9 cellular contexts compared by ENCODE assay signal in the genomic region with DNA sequence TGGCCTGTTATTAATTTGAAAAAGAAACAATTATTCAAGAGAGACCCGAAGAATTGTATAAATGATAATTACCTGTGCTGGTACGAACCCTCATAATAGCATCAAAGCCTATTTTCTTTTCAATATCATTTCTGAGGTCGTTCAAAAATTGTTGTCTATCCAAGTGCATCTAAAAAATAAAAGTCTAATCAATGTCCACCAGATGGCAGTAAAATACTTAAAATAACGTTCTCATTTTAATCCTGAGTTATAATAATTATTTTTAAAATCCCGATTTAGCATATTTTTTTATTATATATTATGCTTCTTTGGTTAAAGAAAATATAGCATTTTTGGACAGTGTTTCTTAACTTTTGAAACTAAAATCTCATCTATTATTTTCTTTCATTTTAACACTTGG. TPM values are rescaled to one million over a fixed set of nuclear protein-coding genes. Genes with fewer than 3 reads are reported as not detected.
DNase-seq lines count a peak whose midpoint lies in the region; FAIRE-seq and TF ChIP-seq lines count a peak whose summit lies in the region.
"Had no signal": no experiment of that assay in that cellular context is flagged by ENCODE, and none has a peak within 500 bp of the region (broad histone marks: within the 10 kb centered on the region; RNA-seq: fewer than 3 reads in every experiment).

No MANE protein-coding gene starts in this region.

- H3K27ac Mint-ChIP-seq in MCF 10A (ENCODE audit: low read depth, unreplicated experiment): no peak overlapping the region

- H3K4me3 Mint-ChIP-seq in MCF 10A (ENCODE audit: unreplicated experiment): no peak overlapping the region

- 40 to 45% methylated on average over 5 of the region's 5 CpGs for WGBS in testis, 2 donors

- DNase-seq in BJ (ENCODE audit: low read depth) (no peak), Kasumi-1 (lab: John Stamatoyannopoulos, UW) (peak; percentile 34 to 51), MCF 10A (ENCODE audit: unreplicated experiment) (peak; percentile 23), midbrain (lab: John Stamatoyannopoulos, UW) (peak; percentile 22), T-helper 9 cell (no peak), GM03348 (ENCODE audit: low spot score) (no peak), testis (no peak), GM12892 (ENCODE audit: insufficient read length) (no peak)

- H3K9me3 ChIP-seq in testis: no peaks in the 10 kb centered on the region

- CTCF ChIA-PET in BJ (lab: Yijun Ruan, JAX): interaction anchor here (0.8 to 2.3 kb wide), 6 partner anchors 8 to 229 kb away, joined by 3 to 11 read pairs (median 5); no protein-coding TSS in a partner anchor
- CTCF ChIA-PET in MCF 10A (lab: Yijun Ruan, JAX): interaction anchor here (0.7 to 4.0 kb wide), 20 partner anchors 11 to 241 kb away, joined by 3 to 45 read pairs (median 4); a partner anchor contains a TSS

- peaks cover 81% of the 10 kb centered on the region for H3K36me3 Mint-ChIP-seq in MCF 10A (ENCODE audit: insufficient read depth, unreplicated experiment)

- peak overlapping the region in 1 of 2 donors; percentile 32 for H3K27ac ChIP-seq in testis

- no peak overlapping the region for H3K4me3 ChIP-seq in BJ (ENCODE audit: low read depth, low read length)
- no peak overlapping the region for H3K4me3 ChIP-seq in testis
- H3K4me3 ChIP-seq: skin epidermis had no signal

- no TSS peak for BruUV-seq in MCF 10A (replicated peaks; lab: Mats Ljungman, UMichigan)

- no peaks in the 10 kb centered on the region for H3K27me3 Mint-ChIP-seq in MCF 10A (ENCODE audit: insufficient read depth, unreplicated experiment)

- H3K36me3 ChIP-seq in BJ (ENCODE audit: control insufficient read depth, insufficient read depth, low read length): peaks cover 10% of the 10 kb centered on the region
- no peaks in the 10 kb centered on the region for H3K36me3 ChIP-seq in testis (ENCODE audit: low read depth, missing control alignments)

- H3K27me3 ChIP-seq in BJ (ENCODE audit: control insufficient read depth, insufficient read depth, low read length) (no peaks in the 10 kb centered on the region), testis (no peaks in the 10 kb centered on the region)

- no peaks in the 10 kb centered on the region for H3K4me1 Mint-ChIP-seq in MCF 10A (ENCODE audit: insufficient read depth, unreplicated experiment)

- FAIRE-seq in GM12892 (lab: Jason Lieb, UNC): no peak

- peak; percentile 25; the same call in 1 of the 2 replicates for TF ChIP-seq CTCF in BJ (IDR thresholded peaks at IDR 0.05; ENCODE audit: insufficient read depth, low read depth, low read length)
- peak; percentile 19 for TF ChIP-seq CTCF in MCF 10A (IDR thresholded peaks at IDR 0.05; ENCODE audit: unreplicated experiment)
- peak in 1 of 3 experiments; percentile 62 for TF ChIP-seq CTCF in testis (IDR thresholded peaks at IDR 0.05)

- peaks cover 19% of the 10 kb centered on the region for H3K4me1 ChIP-seq in testis

- POLR2A ChIA-PET in BJ (lab: Charles Lee) (no interaction called here), MCF 10A (lab: Yijun Ruan, JAX) (interaction anchor here (0.6 to 1.5 kb wide), 2 partner anchors 30 to 227 kb away, joined by 3 read pairs; no protein-coding TSS in a partner anchor)

- TF ChIP-seq POLR2A in testis (IDR thresholded peaks at IDR 0.05) (no peak), GM12892 (IDR thresholded peaks at IDR 0.05; ENCODE audit: low read depth, low read length) (no peak)

- intact Hi-C loops in MCF 10A (cut with micrococcal nuclease): loop anchor here (1.0 kb wide), 1 partner anchor 149 kb away; no protein-coding TSS in a partner anchor
- intact Hi-C loops in testis (cut with DNase I; ENCODE audit: low total_unique reads): no loop called here

- no peaks in the 10 kb centered on the region for H3K9me3 Mint-ChIP-seq in MCF 10A (ENCODE audit: unreplicated experiment)

RNA-seq across cellular contexts. Expression of a gene that starts 55.7 kb away (rescaled TPM):
- 10.2 and 23.4 TPM in 2 replicates for polyA plus RNA-seq in BJ (2011; rRNA removed)
- polyA minus RNA-seq in BJ (2011; rRNA and poly(A)+ RNA removed): 6.0 and 6.4 TPM in 2 replicates
- 32.6 and 32.8 TPM in 2 replicates for total RNA-seq in MCF 10A (2022)
- total RNA-seq in testis: 10 to 100 TPM; 49.2 to 74.3 TPM
- polyA plus RNA-seq in testis (ENCODE audit: insufficient read depth, low read depth, low replicate concordance): 54.8 TPM
- polyA plus RNA-seq in GM12892 (2012; ENCODE audit: missing spikeins): 23.4 TPM

Comparison
In these comparisons a context has a peak if more than half of its experiments do, and no peak if none do; other contexts are left out.
1. DNase-seq: peak in Kasumi-1 (2 of 2), MCF 10A (single experiment) and midbrain (single experiment); none in BJ (single experiment), T-helper 9 cell (single experiment), GM03348 (single experiment), testis (single experiment) and GM12892 (single experiment).